ENCODE assay signal across 8 cellular contexts in the genomic region with DNA sequence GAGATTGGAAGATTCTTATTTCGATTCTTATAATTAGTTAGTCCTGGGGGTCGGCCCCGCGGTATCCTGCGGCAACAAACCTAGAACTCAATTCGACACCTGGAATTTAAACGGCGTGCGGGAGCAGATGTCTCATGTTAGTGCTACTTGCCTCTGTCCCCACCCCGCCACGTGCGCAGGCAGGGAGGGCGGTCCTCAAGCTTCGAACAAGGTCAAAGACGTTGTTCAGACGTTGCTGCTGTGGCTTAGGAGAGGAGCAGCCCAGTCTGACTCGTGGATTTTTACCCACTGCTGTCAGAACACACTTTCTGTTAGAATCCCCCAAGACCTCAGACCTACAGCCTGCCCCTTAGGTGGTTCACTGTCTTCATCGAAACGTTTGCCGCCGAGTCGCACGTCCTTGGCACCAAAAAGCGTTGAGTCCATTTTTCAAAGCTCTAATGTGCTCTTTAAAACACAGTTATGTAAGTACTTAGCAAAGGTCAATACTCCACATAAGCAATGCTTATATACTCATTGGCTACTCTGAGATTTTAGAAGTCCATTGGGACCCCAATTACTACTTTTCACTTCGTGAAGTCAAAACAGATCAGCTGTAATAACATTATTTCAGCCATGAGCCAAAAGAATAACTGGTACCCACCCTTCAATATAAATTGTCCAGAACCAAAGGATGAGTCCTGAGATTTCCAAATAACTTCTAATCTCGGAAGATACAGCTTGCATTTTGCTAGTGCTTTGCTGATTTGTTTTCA. TPM values are rescaled to one million over a fixed set of nuclear protein-coding genes. Genes with fewer than 3 reads are reported as not detected.
DNase-seq lines count a peak whose midpoint lies in the region; ATAC-seq and TF ChIP-seq lines count a peak whose summit lies in the region.

No MANE protein-coding gene starts in this region.

- peak overlapping the region; percentile 83 for H3K4me3 ChIP-seq in SK-N-MC
- peak overlapping the region; percentile 16 for H3K4me3 ChIP-seq in mucosa of descending colon

- no peaks in the 10 kb centered on the region for H3K27me3 Mint-ChIP-seq in effector memory CD8-positive, alpha-beta T cell

- peaks cover 21 to 35% of the 10 kb centered on the region in 2 donors for H3K4me1 Mint-ChIP-seq in effector memory CD8-positive, alpha-beta T cell (ENCODE audit: low read depth in 2 of 2)

- intact Hi-C loops in mucosa of descending colon (cut with DNase I, micrococcal nuclease), result no loop called here

- DNase-seq in DMS53 treated with DMSO at 0.1 percent for 48 hours (lab: John Stamatoyannopoulos, UW; ENCODE audit: unreplicated experiment) (peak; percentile 90), SK-N-MC (ENCODE audit: low read depth, low spot score) (no peak), mucosa of descending colon (peak in 1 of 3 donors; percentile 92), mesenteric fat pad (ENCODE audit: low spot score) (no peak)
- DNase-seq in effector memory CD8-positive, alpha-beta T cell, result peak in 1 of 3 experiments; percentile 86
- no peak for DNase-seq in stimulated activated CD4-positive, alpha-beta T cell treated with anti-CD3 and anti-CD28 coated beads, Interleukin-4, amount 100 ng/mL, for 24 hours

- H3K4me1 ChIP-seq in mucosa of descending colon (ENCODE audit: low read depth), result peaks cover 13% of the 10 kb centered on the region

- H3K9ac ChIP-seq in SK-N-MC (ENCODE audit: insufficient read length), result peak overlapping the region; percentile 84

- peak overlapping the region; percentile 99 to 100 for H3K4me3 Mint-ChIP-seq in effector memory CD8-positive, alpha-beta T cell

- peak overlapping the region; percentile 99 for H3K27ac ChIP-seq in SK-N-MC

- H3K9me3 ChIP-seq in SK-N-MC (ENCODE audit: low read depth, low read length) (no peaks in the 10 kb centered on the region), mucosa of descending colon (no peaks in the 10 kb centered on the region)

- ATAC-seq in GM19324 (IDR thresholded peaks at IDR 0.05; ENCODE audit: low FRiP score, unreplicated experiment), result peak; percentile 32
- ATAC-seq in HG03196 (IDR thresholded peaks at IDR 0.05; ENCODE audit: unreplicated experiment), result peak; percentile 50
- ATAC-seq in effector memory CD8-positive, alpha-beta T cell (replicated peaks), result peak; percentile 64
- peak; percentile 65 for ATAC-seq in mucosa of descending colon

- H3K36me3 Mint-ChIP-seq in effector memory CD8-positive, alpha-beta T cell (ENCODE audit: insufficient read depth), result peaks cover 52% of the 10 kb centered on the region

- peak overlapping the region; percentile 100 for H3K27ac Mint-ChIP-seq in effector memory CD8-positive, alpha-beta T cell

- H3K9me3 Mint-ChIP-seq in effector memory CD8-positive, alpha-beta T cell, result no peaks in the 10 kb centered on the region

- H3K36me3 ChIP-seq in SK-N-MC (ENCODE audit: insufficient read depth, low read length), result peaks cover 27% of the 10 kb centered on the region
- H3K36me3 ChIP-seq in mucosa of descending colon (ENCODE audit: low read depth), result peaks cover 8% of the 10 kb centered on the region

- no peak for TF ChIP-seq CTCF in mucosa of descending colon (IDR thresholded peaks at IDR 0.05)

RNA-seq across cellular contexts. Expression of a gene that starts 2.7 kb away (rescaled TPM):
- 10 to 100 TPM; 70.3 to 85.1 (median 85.1) TPM for total RNA-seq in mucosa of descending colon
- total RNA-seq in mesenteric fat pad, result 99.2 TPM

RNA-seq across cellular contexts. Expression of a gene that starts 53.1 kb away (rescaled TPM):
- total RNA-seq in mucosa of descending colon, result 10 to 100 TPM; 20.6 to 62.0 (median 45.8) TPM
- total RNA-seq in mesenteric fat pad, result 7.6 TPM

RNA-seq across cellular contexts. Expression of a gene that starts 54.8 kb away (rescaled TPM):
- 10 to 100 TPM; 28.2 to 57.0 (median 35.3) TPM for total RNA-seq in mucosa of descending colon
- total RNA-seq in mesenteric fat pad, result 17.0 TPM

RNA-seq across cellular contexts. Expression of a gene that starts 54.9 kb away (rescaled TPM):
- total RNA-seq in mucosa of descending colon (100 to 1,000 TPM; 146 to 343 (median 173) TPM), mesenteric fat pad (29.9 TPM)
